Comparison of ENCODE assay signal across 8 cellular contexts in genomic region chr7:129053938-129054437, GRCh38. TPM values are rescaled to one million over a fixed set of nuclear protein-coding genes. Genes with fewer than 3 reads are reported as not detected.
DNase-seq lines count a peak whose midpoint lies in the region; ATAC-seq and TF ChIP-seq lines count a peak whose summit lies in the region.

No MANE protein-coding gene starts in this region.

- no peak for DNase-seq in activated CD4-positive, alpha-beta T cell treated with anti-CD3 and anti-CD28 coated beads for 36 hours
- no peak for DNase-seq in activated CD4-positive, alpha-beta T cell treated with anti-CD3 and anti-CD28 coated beads for 1 hour
- DNase-seq in RWPE2 (ENCODE audit: low spot score) (no peak), ovary (no peak), NCI-H748 treated with DMSO at 0.1 percent for 48 hours (lab: John Stamatoyannopoulos, UW) (no peak)

- H3K4me3 Mint-ChIP-seq in activated CD4-positive, alpha-beta T cell treated with anti-CD3 and anti-CD28 coated beads for 36 hours: peak overlapping the region; percentile 89

- H3K36me3 Mint-ChIP-seq in activated CD4-positive, alpha-beta T cell treated with anti-CD3 and anti-CD28 coated beads for 36 hours (ENCODE audit: low read depth): peaks cover 20% of the 10 kb centered on the region

- ATAC-seq in activated CD4-positive, alpha-beta T cell treated with anti-CD3 and anti-CD28 coated beads for 36 hours: no peak
- ATAC-seq in RWPE2 (ENCODE audit: low read depth) (peak; percentile 4; the same call in 2 of the 3 replicates), HG02938 (IDR thresholded peaks at IDR 0.05; ENCODE audit: unreplicated experiment) (no peak), GM18505 (IDR thresholded peaks at IDR 0.05; ENCODE audit: unreplicated experiment) (no peak)

- peaks cover 35% of the 10 kb centered on the region for H3K4me1 Mint-ChIP-seq in activated CD4-positive, alpha-beta T cell treated with anti-CD3 and anti-CD28 coated beads for 36 hours

- H3K27me3 ChIP-seq in RWPE2 (ENCODE audit: insufficient read depth, poor library complexity, severe bottlenecking): no peaks in the 10 kb centered on the region
- no peaks in the 10 kb centered on the region for H3K27me3 ChIP-seq in esophagus (ENCODE audit: control insufficient read depth in 1 of 2, insufficient read depth in 2 of 2, low read length in 2 of 2)
- no peaks in the 10 kb centered on the region for H3K27me3 ChIP-seq in ovary

- TF ChIP-seq POLR2A in ovary (IDR thresholded peaks at IDR 0.05) (no peak), GM18505 (IDR thresholded peaks at IDR 0.05; ENCODE audit: borderline replicate concordance, extremely low read depth, insufficient read depth, insufficient read length) (no peak)

- intact Hi-C loops in activated CD4-positive, alpha-beta T cell treated with anti-CD3 and anti-CD28 coated beads for 36 hours (cut with DNase I, micrococcal nuclease): loop anchor here (1.0 to 10.0 kb wide), 9 partner anchors 45 to 1469 kb away; partner anchors contain the start of genes ARF5 (in 1 of the 2), ATP6V1F (in 1 of the 2), GCC1 (in 1 of the 2) and HILPDA (in 1 of the 2)
- intact Hi-C loops in ovary (cut with DNase I): no loop called here

- no peaks in the 10 kb centered on the region for H3K9me3 Mint-ChIP-seq in activated CD4-positive, alpha-beta T cell treated with anti-CD3 and anti-CD28 coated beads for 36 hours (ENCODE audit: low read depth)

- peak overlapping the region; percentile 79 for H3K4me3 ChIP-seq in RWPE2 (ENCODE audit: severe bottlenecking)
- peak overlapping the region; percentile 84 to 85 for H3K4me3 ChIP-seq in esophagus (ENCODE audit: low read depth in 1 of 2, low read length in 2 of 2)
- peak overlapping the region; percentile 70 for H3K4me3 ChIP-seq in ovary

- no peak for TF ChIP-seq EP300 in ovary (IDR thresholded peaks at IDR 0.05)

- no peak for TF ChIP-seq CTCF in RWPE2 (IDR thresholded peaks at IDR 0.05; ENCODE audit: poor library complexity, severe bottlenecking)
- no peak for TF ChIP-seq CTCF in ovary (IDR thresholded peaks at IDR 0.05)

- peak overlapping the region; percentile 99 for H3K27ac Mint-ChIP-seq in activated CD4-positive, alpha-beta T cell treated with anti-CD3 and anti-CD28 coated beads for 36 hours

- CTCF ChIA-PET in activated CD4-positive, alpha-beta T cell treated with anti-CD3 and anti-CD28 coated beads for 36 hours (lab: Charles Lee): interaction anchor here (0.8 to 1.4 kb wide), 5 partner anchors 38 to 191 kb away, joined by 3 to 6 read pairs (median 3); partner anchors contain the start of gene ATP6V1F

- H3K4me1 ChIP-seq in RWPE2 (ENCODE audit: insufficient read depth, poor library complexity, severe bottlenecking) (peaks cover 9% of the 10 kb centered on the region), esophagus (ENCODE audit: control insufficient read depth in 2 of 2, insufficient read depth in 2 of 2, low read length in 1 of 2) (peaks cover 0 to 2% of the 10 kb centered on the region in 2 donors), ovary (ENCODE audit: insufficient read depth) (peaks cover 4% of the 10 kb centered on the region)

- H3K9me3 ChIP-seq in RWPE2 (ENCODE audit: severe bottlenecking) (no peaks in the 10 kb centered on the region), esophagus (ENCODE audit: control insufficient read depth in 2 of 2, insufficient read depth in 1 of 2, low read depth in 1 of 2, low read length in 1 of 2) (no peaks in the 10 kb centered on the region), ovary (no peaks in the 10 kb centered on the region)

- WGBS in esophagus, 2 donors: 0% methylated on average over 10 of the region's 10 CpGs
- WGBS in ovary, 3 donors: 0 to 1% (median 0%) methylated on average over 10 of the region's 10 CpGs

- POLR2A ChIA-PET in activated CD4-positive, alpha-beta T cell treated with anti-CD3 and anti-CD28 coated beads for 36 hours (lab: Charles Lee): interaction anchor here (0.6 to 1.4 kb wide), 4 partner anchors 9 to 203 kb away, joined by 4 to 7 read pairs (median 6); no protein-coding TSS in a partner anchor

- H3K27ac ChIP-seq in RWPE2 (ENCODE audit: poor library complexity, severe bottlenecking) (peak overlapping the region; percentile 84), esophagus (ENCODE audit: low read depth in 2 of 2, low read length in 1 of 2) (peak overlapping the region; percentile 96 to 100), ovary (peak overlapping the region; percentile 95 to 96)

- H3K27me3 Mint-ChIP-seq in activated CD4-positive, alpha-beta T cell treated with anti-CD3 and anti-CD28 coated beads for 36 hours: no peaks in the 10 kb centered on the region

- H3K36me3 ChIP-seq in RWPE2 (ENCODE audit: low read depth): peaks cover 20% of the 10 kb centered on the region
- H3K36me3 ChIP-seq in esophagus (ENCODE audit: control insufficient read depth in 2 of 2, insufficient read depth in 2 of 2, low read length in 1 of 2): peaks cover 0 to 2% of the 10 kb centered on the region in 2 donors
- H3K36me3 ChIP-seq in ovary: no peaks in the 10 kb centered on the region

RNA-seq across cellular contexts. Expression of gene TNPO3, which starts 0.9 kb away (rescaled TPM):
- 10 to 100 TPM; 57.7 to 60.5 TPM for total RNA-seq in activated CD4-positive, alpha-beta T cell treated with anti-CD3 and anti-CD28 coated beads for 36 hours
- polyA plus RNA-seq in esophagus (10 to 100 TPM; 11.6 to 19.9 TPM), ovary (10 to 100 TPM; 18.6 to 40.1 TPM)
- total RNA-seq in ovary: 10 to 100 TPM; 22.9 to 35.4 (median 30.9) TPM

Comparison
In these comparisons a context has a peak if more than half of its experiments do, and no peak if none do; other contexts are left out.
1. intact Hi-C loops: an anchor here in activated CD4-positive, alpha-beta T cell treated with anti-CD3 and anti-CD28 coated beads for 36 hours (1.0 to 10.0 kb wide); none called in ovary.